ENCODE assay signal across 1 cellular context in the genomic region with DNA sequence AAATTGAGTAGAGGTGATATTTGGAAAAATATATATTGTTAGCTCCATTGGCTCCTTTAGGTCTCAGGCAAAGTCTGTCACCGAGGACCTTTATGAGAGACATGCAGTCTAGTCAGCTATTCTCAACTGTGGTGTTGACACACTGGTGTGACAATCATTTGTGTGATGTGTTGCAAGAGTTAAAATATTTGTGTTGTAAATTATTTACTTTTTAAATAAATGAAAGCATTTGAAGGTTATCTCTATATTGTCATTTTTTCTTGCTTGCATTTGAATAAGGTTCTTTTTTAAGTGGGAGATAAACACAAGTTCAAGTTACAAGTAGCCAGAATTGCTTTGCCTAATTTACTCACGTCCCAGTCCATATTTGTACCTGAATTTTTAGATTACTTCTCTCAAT.
TF ChIP-seq lines count a peak whose summit lies in the region.

No MANE protein-coding gene starts in this region.

TF ChIP-seq in GM23338, 12 proteins besides CTCF, POLR2A, EP300 and RAD21 (continued from another document):
- TF ChIP-seq, protein P1, sequence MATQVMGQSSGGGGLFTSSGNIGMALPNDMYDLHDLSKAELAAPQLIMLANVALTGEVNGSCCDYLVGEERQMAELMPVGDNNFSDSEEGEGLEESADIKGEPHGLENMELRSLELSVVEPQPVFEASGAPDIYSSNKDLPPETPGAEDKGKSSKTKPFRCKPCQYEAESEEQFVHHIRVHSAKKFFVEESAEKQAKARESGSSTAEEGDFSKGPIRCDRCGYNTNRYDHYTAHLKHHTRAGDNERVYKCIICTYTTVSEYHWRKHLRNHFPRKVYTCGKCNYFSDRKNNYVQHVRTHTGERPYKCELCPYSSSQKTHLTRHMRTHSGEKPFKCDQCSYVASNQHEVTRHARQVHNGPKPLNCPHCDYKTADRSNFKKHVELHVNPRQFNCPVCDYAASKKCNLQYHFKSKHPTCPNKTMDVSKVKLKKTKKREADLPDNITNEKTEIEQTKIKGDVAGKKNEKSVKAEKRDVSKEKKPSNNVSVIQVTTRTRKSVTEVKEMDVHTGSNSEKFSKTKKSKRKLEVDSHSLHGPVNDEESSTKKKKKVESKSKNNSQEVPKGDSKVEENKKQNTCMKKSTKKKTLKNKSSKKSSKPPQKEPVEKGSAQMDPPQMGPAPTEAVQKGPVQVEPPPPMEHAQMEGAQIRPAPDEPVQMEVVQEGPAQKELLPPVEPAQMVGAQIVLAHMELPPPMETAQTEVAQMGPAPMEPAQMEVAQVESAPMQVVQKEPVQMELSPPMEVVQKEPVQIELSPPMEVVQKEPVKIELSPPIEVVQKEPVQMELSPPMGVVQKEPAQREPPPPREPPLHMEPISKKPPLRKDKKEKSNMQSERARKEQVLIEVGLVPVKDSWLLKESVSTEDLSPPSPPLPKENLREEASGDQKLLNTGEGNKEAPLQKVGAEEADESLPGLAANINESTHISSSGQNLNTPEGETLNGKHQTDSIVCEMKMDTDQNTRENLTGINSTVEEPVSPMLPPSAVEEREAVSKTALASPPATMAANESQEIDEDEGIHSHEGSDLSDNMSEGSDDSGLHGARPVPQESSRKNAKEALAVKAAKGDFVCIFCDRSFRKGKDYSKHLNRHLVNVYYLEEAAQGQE (IDR thresholded peaks at IDR 0.05; ENCODE audit: unreplicated experiment), result no peak
